In genomic region chr15:71670222-71670621, GRCh38 we compare ENCODE assay signal across 6 cellular contexts.
DNase-seq lines count a peak whose midpoint lies in the region; ATAC-seq and TF ChIP-seq lines count a peak whose summit lies in the region.
"Not testable (repeated sequence)": the region's sequence is repeated elsewhere in the genome, so short reads cannot be mapped to it uniquely, and the experiment has no call there.

No MANE protein-coding gene starts in this region.

- H3K27ac ChIP-seq in HEK293 (ENCODE audit: extremely low read depth, low read depth, low read length); SK-N-SH (ENCODE audit: low read depth in 2 of 2, low read length in 1 of 2); foreskin keratinocyte: not testable (repeated sequence)
- peak overlapping the region; percentile 46 for H3K27ac ChIP-seq in VCaP
- H3K27ac ChIP-seq in vagina = peak overlapping the region; percentile 10

- H3K4me1 ChIP-seq in HEK293 (ENCODE audit: control insufficient read depth, insufficient read depth, low read length); SK-N-SH (ENCODE audit: control insufficient read depth in 1 of 2, insufficient read depth in 2 of 2, low read depth in 1 of 2, low read length in 1 of 2); foreskin keratinocyte: not testable (repeated sequence)
- H3K4me1 ChIP-seq in vagina = peaks cover 12% of the 10 kb centered on the region

- H3K9me2 ChIP-seq in SK-N-SH = not testable (repeated sequence)

- not testable (repeated sequence) for H2AFZ ChIP-seq in SK-N-SH (ENCODE audit: low read depth)

- POLR2A ChIA-PET in HEK293 (lab: Yijun Ruan, JAX); SK-N-SH (lab: Yijun Ruan, JAX): not testable (repeated sequence)

- peak overlapping the region; percentile 17; the same call in 1 of the 2 replicates for H3K4me2 ChIP-seq in SK-N-SH

- ATAC-seq in SK-N-SH treated with all-trans-retinoic acid at 6 μM for 48 hours = not testable (repeated sequence)
- peak; percentile 45 for ATAC-seq in foreskin keratinocyte

- intact Hi-C loops in vagina (cut with DNase I) = not testable (repeated sequence)

- not testable (repeated sequence) for H3K9me3 ChIP-seq in HEK293 (ENCODE audit: control insufficient read depth, insufficient read depth, low read depth, low read length); SK-N-SH; vagina

- TF ChIP-seq POLR2A in vagina (IDR thresholded peaks at IDR 0.05) = not testable (repeated sequence)

- H3K4me3 ChIP-seq in HEK293 (ENCODE audit: low read depth, low read length); SK-N-SH (ENCODE audit: low read depth in 2 of 2, low read length in 1 of 2); vagina: not testable (repeated sequence)

- H4K20me1 ChIP-seq in SK-N-SH (ENCODE audit: insufficient read depth) = not testable (repeated sequence)

- not testable (repeated sequence) for DNase-seq in SK-N-SH; foreskin keratinocyte; vagina (ENCODE audit: extremely low spot score in 2 of 2)

- 92% methylated on average over 3 of the region's 3 CpGs for WGBS in SK-N-SH (ENCODE audit: low lambda C conversion rate)

- H3K36me3 ChIP-seq in HEK293 (ENCODE audit: control insufficient read depth in 2 of 2, insufficient read depth in 1 of 2, low read length in 2 of 2); SK-N-SH (replicated peaks in 1 of 2; ENCODE audit: control insufficient read depth in 1 of 2, insufficient read depth in 2 of 2, low read length in 1 of 2); vagina: not testable (repeated sequence)

- H3K9ac ChIP-seq in SK-N-SH = not testable (repeated sequence)

- peaks cover 14% of the 10 kb centered on the region for H3F3A ChIP-seq in SK-N-SH (replicated peaks; ENCODE audit: insufficient read depth)

- TF ChIP-seq EP300 in SK-N-SH (IDR thresholded peaks at IDR 0.05; ENCODE audit: borderline replicate concordance in 1 of 2, low read depth in 1 of 2, low read length in 1 of 2) = not testable (repeated sequence)

- TF ChIP-seq RAD21 in SK-N-SH (IDR thresholded peaks at IDR 0.05; ENCODE audit: low read length) = not testable (repeated sequence)

- H3K79me2 ChIP-seq in SK-N-SH (ENCODE audit: insufficient read depth) = not testable (repeated sequence)

- not testable (repeated sequence) for H3K27me3 ChIP-seq in SK-N-SH (ENCODE audit: insufficient read depth); foreskin keratinocyte; vagina

- CTCF ChIA-PET in HEK293 (lab: Yijun Ruan, JAX) = interaction anchor here (1.0 kb wide), 1 partner anchor 1307 kb away, joined by 3 read pairs; no protein-coding TSS in a partner anchor
- CTCF ChIA-PET in SK-N-SH (lab: Yijun Ruan, JAX) = not testable (repeated sequence)

- not testable (repeated sequence) for TF ChIP-seq CTCF in HEK293 (tag by site-specific recombination; IDR thresholded peaks at IDR 0.05); SK-N-SH (IDR thresholded peaks at IDR 0.05); VCaP (conservative IDR thresholded peaks at IDR 0.05); foreskin keratinocyte (conservative IDR thresholded peaks at IDR 0.05); vagina (IDR thresholded peaks at IDR 0.05)

TF ChIP-seq in HEK293, 187 proteins besides CTCF, POLR2A, EP300 and RAD21:
- TF ChIP-seq ZNF146 (tag by site-specific recombination; IDR thresholded peaks at IDR 0.05) (peak; percentile 90), ZNF580 (tag by site-specific recombination; IDR thresholded peaks at IDR 0.05) (peak; percentile 73)

TF ChIP-seq in SK-N-SH treated with all-trans-retinoic acid at 6 μM for 48 hours, 23 proteins besides CTCF, POLR2A, EP300 and RAD21:
- TF ChIP-seq ZNF8 (CRISPR knock-in tag; IDR thresholded peaks at IDR 0.05) = peak; percentile 50; the same call in 1 of the 2 replicates
